18 cellular contexts compared by ENCODE assay signal in genomic region chr12:48424644-48425043, GRCh38. TPM values are rescaled to one million over a fixed set of nuclear protein-coding genes. Genes with fewer than 3 reads are reported as not detected.
DNase-seq lines count a peak whose midpoint lies in the region; ATAC-seq lines count a peak whose summit lies in the region.
"Had no signal": no experiment of that assay in that cellular context is flagged by ENCODE, and none has a peak within 500 bp of the region (broad histone marks: within the 10 kb centered on the region; RNA-seq: fewer than 3 reads in every experiment).

No MANE protein-coding gene starts in this region.

- peaks cover 5% of the 10 kb centered on the region for H3K4me1 Mint-ChIP-seq in activated T-cell treated with anti-CD3 and anti-CD28 coated beads, Interleukin-2, amount 50 U/mL, for 72 hours (ENCODE audit: low read depth)
- H3K4me1 Mint-ChIP-seq in stimulated activated effector memory CD8-positive, alpha-beta T cell treated with anti-CD3 and anti-CD28 coated beads, Interleukin-12 subunit alpha, Interleukin-12 subunit beta, amount 100 ng/mL, for 72 hours, result peaks cover 6% of the 10 kb centered on the region
- H3K4me1 Mint-ChIP-seq: CD14-positive monocyte had no signal

- no peak overlapping the region for H3K4me3 Mint-ChIP-seq in activated T-cell treated with anti-CD3 and anti-CD28 coated beads, Interleukin-2, amount 50 U/mL, for 72 hours
- H3K4me3 Mint-ChIP-seq in stimulated activated effector memory CD8-positive, alpha-beta T cell treated with anti-CD3 and anti-CD28 coated beads, Interleukin-12 subunit alpha, Interleukin-12 subunit beta, amount 100 ng/mL, for 72 hours, result no peak overlapping the region
- H3K4me3 Mint-ChIP-seq: CD14-positive monocyte; CD4-positive, alpha-beta memory T cell had no signal

- no peak overlapping the region for H3K27ac Mint-ChIP-seq in activated T-cell treated with anti-CD3 and anti-CD28 coated beads, Interleukin-2, amount 50 U/mL, for 72 hours
- no peak overlapping the region for H3K27ac Mint-ChIP-seq in stimulated activated effector memory CD8-positive, alpha-beta T cell treated with anti-CD3 and anti-CD28 coated beads, Interleukin-12 subunit alpha, Interleukin-12 subunit beta, amount 100 ng/mL, for 72 hours
- H3K27ac Mint-ChIP-seq: CD4-positive, alpha-beta memory T cell had no signal

- H3K36me3 Mint-ChIP-seq in activated T-cell treated with anti-CD3 and anti-CD28 coated beads, Interleukin-2, amount 50 U/mL, for 72 hours (ENCODE audit: insufficient read depth in 2 of 2), result peaks cover 0 to 1% of the 10 kb centered on the region in 2 donors
- H3K36me3 Mint-ChIP-seq in stimulated activated effector memory CD8-positive, alpha-beta T cell treated with anti-CD3 and anti-CD28 coated beads, Interleukin-12 subunit alpha, Interleukin-12 subunit beta, amount 100 ng/mL, for 72 hours, result no peaks in the 10 kb centered on the region
- H3K36me3 Mint-ChIP-seq: CD14-positive monocyte; CD4-positive, alpha-beta memory T cell had no signal

- intact Hi-C loops in left colon (cut with DNase I, micrococcal nuclease), result no loop called here

- peaks cover 7% of the 10 kb centered on the region for H3K27me3 Mint-ChIP-seq in activated T-cell treated with anti-CD3 and anti-CD28 coated beads, Interleukin-2, amount 50 U/mL, for 72 hours (ENCODE audit: low read depth)

- ATAC-seq in activated CD4-positive, CD25-positive, alpha-beta regulatory T cell treated with anti-CD3 and anti-CD28 coated beads, Interleukin-2, amount 50 U/mL, for 24 hours, result peak; percentile 35 to 43
- ATAC-seq in activated T-cell treated with anti-CD3 and anti-CD28 coated beads, Interleukin-2, amount 50 U/mL, for 72 hours (replicated peaks in 1 of 2), result peak; percentile 44 to 61
- ATAC-seq in stimulated activated effector memory CD8-positive, alpha-beta T cell treated with anti-CD3 and anti-CD28 coated beads, Interleukin-12 subunit alpha, Interleukin-12 subunit beta, amount 100 ng/mL, for 72 hours, result peak; percentile 65
- no peak for ATAC-seq in left colon

- no peak for DNase-seq in activated CD4-positive, CD25-positive, alpha-beta regulatory T cell (lab: John Stamatoyannopoulos, UW)
- DNase-seq in activated T-cell treated with anti-CD3 and anti-CD28 coated beads, Interleukin-2, amount 50 U/mL, for 72 hours, result no peak
- no peak for DNase-seq in activated T-cell treated with anti-CD3 and anti-CD28 coated beads, Interleukin-2, amount 50 U/mL, for 48 hours
- no peak for DNase-seq in stimulated activated effector memory CD8-positive, alpha-beta T cell treated with anti-CD3 and anti-CD28 coated beads, Interleukin-12 subunit alpha, Interleukin-12 subunit beta, amount 100 ng/mL, for 72 hours (ENCODE audit: low spot score in 2 of 2)
- DNase-seq in iPS-NIHi11 (ENCODE audit: low spot score), result no peak
- no peak for DNase-seq in left colon
- DNase-seq: 8988T; CD4-positive, alpha-beta memory T cell; DMS153; DMS79; GDM1; GM23248 had no signal

- peaks cover 3 to 8% of the 10 kb centered on the region in 2 donors for H3K9me3 Mint-ChIP-seq in activated T-cell treated with anti-CD3 and anti-CD28 coated beads, Interleukin-2, amount 50 U/mL, for 72 hours
- peaks cover 3% of the 10 kb centered on the region for H3K9me3 Mint-ChIP-seq in stimulated activated effector memory CD8-positive, alpha-beta T cell treated with anti-CD3 and anti-CD28 coated beads, Interleukin-12 subunit alpha, Interleukin-12 subunit beta, amount 100 ng/mL, for 72 hours

RNA-seq across cellular contexts. Expression of gene ANP32D, which starts 47.7 kb away (rescaled TPM):
- total RNA-seq in activated T-cell treated with anti-CD3 and anti-CD28 coated beads, Interleukin-2, amount 50 U/mL, for 72 hours, result not detected
- not detected for total RNA-seq in left colon
- total RNA-seq: A673; CD4-positive, alpha-beta memory T cell; Daoy; GM23248; H4; HT-29 had no signal

RNA-seq across cellular contexts. Expression of gene C12orf54, which starts 57.7 kb away (rescaled TPM):
- under 1 TPM in 1 of 2 donors, not detected in 1; 0.77 TPM for total RNA-seq in activated T-cell treated with anti-CD3 and anti-CD28 coated beads, Interleukin-2, amount 50 U/mL, for 72 hours
- not detected for total RNA-seq in left colon
- total RNA-seq: A673; CD4-positive, alpha-beta memory T cell; Daoy; GM23248; H4; HT-29 had no signal
